In genomic region chr18:11980148-11980554, GRCh38 we compare ENCODE assay signal across 8 cellular contexts. TPM values are rescaled to one million over a fixed set of nuclear protein-coding genes. Genes with fewer than 3 reads are reported as not detected.
DNase-seq lines count a peak whose midpoint lies in the region; ATAC-seq and TF ChIP-seq lines count a peak whose summit lies in the region.

No MANE protein-coding gene starts in this region.

- CTCF ChIA-PET in PC-3 (lab: Charles Lee): interaction anchor here (0.6 to 3.9 kb wide), 5 partner anchors 15 to 293 kb away, joined by 4 to 48 read pairs (median 10); no protein-coding TSS in a partner anchor

- no peaks in the 10 kb centered on the region for H3K27me3 ChIP-seq in GM06990 (replicated peaks; ENCODE audit: control insufficient read depth, insufficient read depth, low read length)
- H3K27me3 ChIP-seq in PC-3 (ENCODE audit: low read length): no peaks in the 10 kb centered on the region
- no peaks in the 10 kb centered on the region for H3K27me3 ChIP-seq in esophagus (ENCODE audit: control insufficient read depth in 1 of 2, insufficient read depth in 2 of 2, low read length in 2 of 2)

- H3K9ac ChIP-seq in PC-3 (ENCODE audit: low read length): peak overlapping the region; percentile 87

- peaks cover 29% of the 10 kb centered on the region for H3K79me2 ChIP-seq in PC-3 (ENCODE audit: low read length)

- H3K9me2 ChIP-seq in PC-3 (replicated peaks; ENCODE audit: low read length): no peaks in the 10 kb centered on the region

- TF ChIP-seq CTCF in GM06990 (IDR thresholded peaks at IDR 0.05; ENCODE audit: insufficient read depth, low read length, poor library complexity, severe bottlenecking) (no peak), PC-3 (conservative IDR thresholded peaks at IDR 0.05; ENCODE audit: low read depth, low read length) (no peak)

- H4K20me1 ChIP-seq in PC-3 (ENCODE audit: low read length): no peaks in the 10 kb centered on the region

- TSS peak; percentile 85 for BruUV-seq in PC-3 (replicated peaks; lab: Mats Ljungman, UMichigan)

- H3K4me1 ChIP-seq in PC-3 (ENCODE audit: insufficient read depth, low read length) (peaks cover 33% of the 10 kb centered on the region), esophagus (ENCODE audit: control insufficient read depth in 2 of 2, insufficient read depth in 2 of 2, low read length in 1 of 2) (peaks cover 0 to 8% of the 10 kb centered on the region in 2 donors)

- H3K4me3 ChIP-seq in GM06990 (replicated peaks; ENCODE audit: low read depth, low read length) (peak overlapping the region; percentile 66), PC-3 (ENCODE audit: low read length) (peak overlapping the region; percentile 73), esophagus (ENCODE audit: low read depth in 1 of 2, low read length in 2 of 2) (peak overlapping the region; percentile 65 to 76)

- no peaks in the 10 kb centered on the region for H3K9me3 ChIP-seq in PC-3 (ENCODE audit: low read length)
- no peaks in the 10 kb centered on the region for H3K9me3 ChIP-seq in esophagus (ENCODE audit: control insufficient read depth in 2 of 2, insufficient read depth in 1 of 2, low read depth in 1 of 2, low read length in 1 of 2)

- DNase-seq in GM06990 (ENCODE audit: extremely low read depth, insufficient read length) (no peak), PC-3 (no peak), sciatic nerve (ENCODE audit: low spot score) (peak; percentile 62), NCI-H2196 treated with DMSO at 0.1 percent for 48 hours (lab: John Stamatoyannopoulos, UW; ENCODE audit: unreplicated experiment) (no peak), GDM1 (lab: John Stamatoyannopoulos, UW) (no peak)
- DNase-seq in activated effector memory CD4-positive, alpha-beta T cell treated with Interleukin-2 at 50 U/mL for 16 hours: no peak

- POLR2A ChIA-PET in PC-3 (lab: Charles Lee; ENCODE audit: unreplicated experiment): interaction anchor here (0.6 to 2.4 kb wide), 8 partner anchors 14 to 627 kb away, joined by 3 to 22 read pairs (median 9); no protein-coding TSS in a partner anchor

- intact Hi-C loops in PC-3 (cut with micrococcal nuclease): loop anchor here (1.0 to 10.0 kb wide), 3 partner anchors 72 to 395 kb away; partner anchors contain the start of genes AFG3L2 and MPPE1
- intact Hi-C loops in sciatic nerve (cut with DNase I): no loop called here

- H3F3A ChIP-seq in PC-3 (ENCODE audit: low read length, unreplicated experiment): no peaks in the 10 kb centered on the region

- peak overlapping the region; percentile 94 for H3K4me2 ChIP-seq in PC-3 (ENCODE audit: low read length)

- H2AFZ ChIP-seq in PC-3 (ENCODE audit: low read length): peak overlapping the region; percentile 86

- no peaks in the 10 kb centered on the region for H3K36me3 ChIP-seq in GM06990 (ENCODE audit: control insufficient read depth, insufficient read depth, low read length)
- H3K36me3 ChIP-seq in PC-3 (ENCODE audit: low read depth, low read length): no peaks in the 10 kb centered on the region
- peaks cover 0 to 2% of the 10 kb centered on the region in 2 donors for H3K36me3 ChIP-seq in esophagus (ENCODE audit: control insufficient read depth in 2 of 2, insufficient read depth in 2 of 2, low read length in 1 of 2)

- ATAC-seq in PC-3 (no peak), sciatic nerve (no peak), HG03025 (IDR thresholded peaks at IDR 0.05; ENCODE audit: low FRiP score, unreplicated experiment) (no peak)

- H3K27ac ChIP-seq in PC-3 (ENCODE audit: low read length) (peak overlapping the region; percentile 81), esophagus (ENCODE audit: low read depth in 2 of 2, low read length in 1 of 2) (peak overlapping the region; percentile 95 to 97)

- 4% methylated on average over 19 of the region's 19 CpGs for WGBS in esophagus, 2 donors

RNA-seq across cellular contexts. Expression of gene IMPA2, which starts 1.2 kb away (rescaled TPM):
- 38.2 and 45.6 TPM in 2 replicates for total RNA-seq in PC-3 (2014; rRNA removed)
- polyA plus RNA-seq in esophagus: 100 to 1,000 TPM in 1 of 2 donors, 10 to 100 TPM in 1; 79.1 to 142 TPM
- 15.8 TPM for total RNA-seq in sciatic nerve
